8 cellular contexts compared by ENCODE assay signal in the genomic region with DNA sequence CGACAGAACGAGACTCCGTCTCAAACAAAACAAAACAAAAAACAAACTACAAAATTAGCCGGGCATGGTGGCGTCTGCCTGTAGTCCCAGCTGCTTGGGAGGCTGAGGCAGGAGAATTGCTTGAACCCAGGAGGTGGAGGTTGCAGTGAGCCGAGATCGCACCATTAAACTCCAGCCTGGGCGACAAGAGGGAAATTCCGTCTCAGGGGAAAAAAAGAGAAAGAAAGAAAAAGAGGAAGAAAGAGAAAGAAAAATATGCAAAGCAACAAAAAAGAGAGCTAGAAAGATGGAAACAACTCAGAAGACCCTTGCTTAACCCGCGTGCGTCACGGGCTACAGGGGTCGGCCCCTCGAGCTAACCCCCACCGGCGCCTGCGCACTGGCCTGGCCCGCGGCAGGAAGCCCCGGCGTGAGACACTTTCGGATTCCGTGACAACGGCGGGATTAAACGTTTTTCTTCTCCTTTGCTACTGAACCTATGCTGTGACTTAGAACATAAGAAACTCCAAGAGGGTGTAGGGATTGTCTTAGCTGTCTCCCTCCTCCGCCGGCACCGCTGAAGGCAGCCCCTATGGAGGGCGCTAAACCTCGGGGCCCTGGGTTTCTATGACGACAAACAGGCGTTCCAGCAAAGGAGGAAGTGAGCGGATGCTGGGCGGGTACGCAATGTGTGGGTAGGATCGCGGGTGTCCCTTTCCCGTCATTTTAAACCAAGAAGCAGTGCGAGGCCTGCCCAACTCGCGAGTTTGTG. TPM values are rescaled to one million over a fixed set of nuclear protein-coding genes. Genes with fewer than 3 reads are reported as not detected.
DNase-seq lines count a peak whose midpoint lies in the region; TF ChIP-seq lines count a peak whose summit lies in the region.

A gene with protein sequence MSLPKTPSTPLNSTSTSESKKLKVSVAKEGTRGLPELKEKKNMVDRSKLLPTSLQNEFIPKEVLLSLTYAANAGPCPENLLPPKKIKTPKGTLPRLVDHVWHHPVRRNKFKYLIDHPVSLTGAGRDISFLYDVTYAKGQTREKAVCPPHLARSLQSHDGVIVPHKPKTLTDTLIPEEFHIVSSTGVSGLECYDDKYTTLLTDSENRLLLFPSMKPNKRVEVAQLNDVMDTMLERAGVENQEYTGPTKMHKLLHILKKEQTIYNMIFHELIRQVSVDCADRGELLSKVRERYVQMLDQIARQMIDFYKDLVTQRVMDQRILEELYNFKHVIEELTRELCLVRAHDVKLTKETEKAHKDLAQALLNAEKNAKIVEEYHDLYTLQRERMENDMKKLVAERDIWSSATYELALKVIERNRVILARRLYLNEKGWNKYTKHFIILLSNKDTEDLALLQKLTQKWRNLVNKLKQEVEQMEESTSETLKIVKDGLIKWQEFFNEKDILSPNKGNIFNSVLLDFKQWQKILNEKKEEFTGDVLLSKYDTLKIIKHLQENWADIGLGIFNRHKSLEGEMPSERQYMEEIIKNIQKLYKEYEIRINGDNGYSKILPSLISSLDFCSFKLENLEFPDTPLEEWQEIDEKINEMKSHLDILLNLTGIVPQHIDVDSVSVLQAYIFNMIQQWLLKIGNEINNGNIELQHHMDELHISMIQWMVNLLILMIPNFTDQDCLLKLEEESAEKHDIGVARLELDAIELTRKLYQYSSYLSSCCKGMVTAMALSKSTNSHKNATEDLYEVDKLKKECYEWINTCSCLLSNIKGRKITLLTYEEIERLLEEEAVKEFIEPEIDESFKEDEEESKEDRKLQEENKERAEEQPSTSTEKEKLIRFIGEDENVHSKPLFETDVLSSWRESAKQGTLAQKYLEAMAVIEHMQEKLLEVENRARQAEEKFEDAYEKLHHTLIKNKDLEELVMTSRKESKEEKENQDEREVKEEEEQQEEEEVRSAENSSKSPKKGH (plus strand): TSS at position 630 of the 751 bp plus-strand sequence. CDS start 539 bp downstream, outside the sequence.

- no peaks in the 10 kb centered on the region for H3K36me3 ChIP-seq in neuron (ENCODE audit: insufficient read depth, low read length)
- no peaks in the 10 kb centered on the region for H3K36me3 ChIP-seq in subcutaneous abdominal adipose tissue (ENCODE audit: control insufficient read depth in 5 of 5, insufficient read depth in 5 of 5, low read length in 5 of 5)

- H3K14ac ChIP-seq in H9 (ENCODE audit: insufficient read depth, low read length) = peak within 1 kb of the TSS; percentile 96

- H2BK120ac ChIP-seq in H9 (ENCODE audit: low read depth, low read length, poor library complexity, severe bottlenecking) = peak within 1 kb of the TSS; percentile 89

- H3T11ph ChIP-seq in H9 (ENCODE audit: low read length) = no peak within 1 kb of the TSS

- peaks cover 9% of the 10 kb centered on the region for H3K23me2 ChIP-seq in H9 (ENCODE audit: insufficient read length, low read depth, low read length, poor library complexity, severe bottlenecking)

- DNase-seq in G401 (ENCODE audit: low spot score) (peak; percentile 76), H9 (peak; percentile 81), M059J (ENCODE audit: low read depth) (peak; percentile 89), SHP77 treated with DMSO at 0.1 percent for 48 hours (lab: John Stamatoyannopoulos, UW) (peak; percentile 60), activated gamma-delta T cell treated with Interleukin-2 at 50 U/mL for 16 hours (peak; percentile 84), foreskin melanocyte (peak; percentile 87)

- H4K20me1 ChIP-seq in H9 (ENCODE audit: control insufficient read depth, insufficient read depth, insufficient read length) = no peaks in the 10 kb centered on the region

- peak within 1 kb of the TSS; percentile 8 for H4K5ac ChIP-seq in H9 (ENCODE audit: insufficient read length, low read depth, low read length)

- peak within 1 kb of the TSS; percentile 88 for H3K18ac ChIP-seq in H9 (ENCODE audit: insufficient read length, low read depth, low read length)

- peak within 1 kb of the TSS; percentile 94 to 100 (median 98) for H3K27ac Mint-ChIP-seq in H9

- H3K9me3 Mint-ChIP-seq in H9 = no peaks in the 10 kb centered on the region

- peak within 1 kb of the TSS; percentile 85 for H3K4me3 ChIP-seq in neuron (ENCODE audit: low read length)
- H3K4me3 ChIP-seq in subcutaneous abdominal adipose tissue (ENCODE audit: low read depth in 1 of 5, low read length in 5 of 5) = peak within 1 kb of the TSS; percentile 72 to 95 (median 80)

- no peak within 1 kb of the TSS for H4K91ac ChIP-seq in H9 (ENCODE audit: insufficient read length, low read depth, low read length)

- H3K36me3 Mint-ChIP-seq in H9 (ENCODE audit: insufficient read depth in 1 of 3, low read depth in 3 of 3) = no peaks in the 10 kb centered on the region

- no CpG with 5 or more reads among the region's 43 CpGs for WGBS in H9 (ENCODE audit: extremely low coverage, insufficient read length, low lambda C conversion rate)

- no peak within 1 kb of the TSS for H2AK5ac ChIP-seq in H9 (ENCODE audit: insufficient read length, low read length)

- H3K27ac ChIP-seq in H9 (ENCODE audit: insufficient read length, low read depth, low read length) (no peak within 1 kb of the TSS), subcutaneous abdominal adipose tissue (ENCODE audit: low read depth, low read length) (peak within 1 kb of the TSS; percentile 98)

- no peaks in the 10 kb centered on the region for H3K79me1 ChIP-seq in H9 (ENCODE audit: insufficient read depth, low read depth, low read length, poor library complexity, severe bottlenecking)

- H2BK5ac ChIP-seq in H9 (ENCODE audit: insufficient read length, low read length) = no peak within 1 kb of the TSS

- no peak within 1 kb of the TSS for H3K23ac ChIP-seq in H9 (ENCODE audit: insufficient read length, low read depth, low read length)

- H3K4ac ChIP-seq in H9 (ENCODE audit: low read depth, low read length) = no peak within 1 kb of the TSS; the same call in 1 of the 2 replicates

- no peak for TF ChIP-seq CTCF in H9 (conservative IDR thresholded peaks at IDR 0.05)

- H2BK12ac ChIP-seq in H9 (ENCODE audit: insufficient read length, low read depth, low read length) = no peak within 1 kb of the TSS

- no peaks in the 10 kb centered on the region for H3K79me2 ChIP-seq in H9 (ENCODE audit: insufficient read depth, low read length)

- H3K27me3 ChIP-seq in H9 (ENCODE audit: insufficient read depth, low read length) (no peaks in the 10 kb centered on the region), neuron (ENCODE audit: insufficient read depth, low read length) (no peaks in the 10 kb centered on the region), subcutaneous abdominal adipose tissue (ENCODE audit: control insufficient read depth in 5 of 5, insufficient read depth in 4 of 5, low read length in 5 of 5) (no peaks in the 10 kb centered on the region)

- in situ Hi-C loops in G401 (cut with HindIII; ENCODE audit: low sequenced_read_pairs) = no loop called here

- H3K56ac ChIP-seq in H9 (ENCODE audit: insufficient read length, low read depth, low read length) = no peak within 1 kb of the TSS

- no peak within 1 kb of the TSS for H4K8ac ChIP-seq in H9 (replicated peaks; ENCODE audit: insufficient read length, low read depth, low read length)

- H3K27me3 Mint-ChIP-seq in H9 (ENCODE audit: low read depth) = no peaks in the 10 kb centered on the region; the same call in 1 of the 2 replicates

- H3K9ac ChIP-seq in H9 (ENCODE audit: extremely low read depth, insufficient read length, low read length) = peak within 1 kb of the TSS; percentile 79
- H3K9ac ChIP-seq in subcutaneous abdominal adipose tissue (ENCODE audit: low read length in 5 of 5) = peak within 1 kb of the TSS; percentile 87 to 96 (median 91)

- H2AFZ ChIP-seq in H9 (ENCODE audit: low read length) (peak within 1 kb of the TSS; percentile 81), neuron (ENCODE audit: low read depth, low read length) (peak within 1 kb of the TSS; percentile 94)

- H3K9me3 ChIP-seq in H9 (ENCODE audit: control insufficient read depth, low read depth, low read length) (no peaks in the 10 kb centered on the region), neuron (ENCODE audit: low read length) (no peaks in the 10 kb centered on the region), subcutaneous abdominal adipose tissue (ENCODE audit: control insufficient read depth in 5 of 5, low read length in 5 of 5) (no peaks in the 10 kb centered on the region)

- no peak within 1 kb of the TSS for H2BK15ac ChIP-seq in H9 (ENCODE audit: low read depth, low read length)

- no peak within 1 kb of the TSS for H2BK20ac ChIP-seq in H9 (ENCODE audit: low read depth, low read length, poor library complexity, severe bottlenecking)

- peaks cover 5 to 7% of the 10 kb centered on the region in 2 experiments; a peak in 2 of 4 replicates for H3K4me1 Mint-ChIP-seq in H9

- H3K4me2 ChIP-seq in H9 (ENCODE audit: insufficient read depth, insufficient read length, low read length) = peak within 1 kb of the TSS; percentile 87

- H3K4me1 ChIP-seq in H9 (ENCODE audit: insufficient read depth, low read length) (no peaks in the 10 kb centered on the region), neuron (ENCODE audit: insufficient read depth, low read length) (peaks cover 3% of the 10 kb centered on the region), subcutaneous abdominal adipose tissue (ENCODE audit: control insufficient read depth in 5 of 5, insufficient read depth in 5 of 5, low read length in 5 of 5) (peaks cover 0 to 11% (median 6%) of the 10 kb centered on the region in 5 donors)

- peak within 1 kb of the TSS; percentile 85 to 93 for H3K4me3 Mint-ChIP-seq in H9

RNA-seq across cellular contexts. Expression of the gene that starts here (rescaled TPM):
- 3.6 TPM in 1 of 2 replicates, not detected in the other for total RNA-seq in G401 (2014; rRNA removed; shearing (Covaris generic))
- 0.46 and 0.48 TPM in 2 replicates for total RNA-seq in H9 (2021)
- total RNA-seq in M059J (2014; rRNA removed; shearing (Covaris generic)) = 3.1 TPM in 1 of 2 replicates, not detected in the other

Comparison
In these comparisons a context has a peak if more than half of its experiments do, and no peak if none do; other contexts are left out.
1. Peak in DNase-seq, H3K9ac ChIP-seq and H3K4me2 ChIP-seq in H9; RNA of the gene not detected or under 1 TPM.